Comparison of ENCODE assay signal across 1 cellular context in the genomic region with DNA sequence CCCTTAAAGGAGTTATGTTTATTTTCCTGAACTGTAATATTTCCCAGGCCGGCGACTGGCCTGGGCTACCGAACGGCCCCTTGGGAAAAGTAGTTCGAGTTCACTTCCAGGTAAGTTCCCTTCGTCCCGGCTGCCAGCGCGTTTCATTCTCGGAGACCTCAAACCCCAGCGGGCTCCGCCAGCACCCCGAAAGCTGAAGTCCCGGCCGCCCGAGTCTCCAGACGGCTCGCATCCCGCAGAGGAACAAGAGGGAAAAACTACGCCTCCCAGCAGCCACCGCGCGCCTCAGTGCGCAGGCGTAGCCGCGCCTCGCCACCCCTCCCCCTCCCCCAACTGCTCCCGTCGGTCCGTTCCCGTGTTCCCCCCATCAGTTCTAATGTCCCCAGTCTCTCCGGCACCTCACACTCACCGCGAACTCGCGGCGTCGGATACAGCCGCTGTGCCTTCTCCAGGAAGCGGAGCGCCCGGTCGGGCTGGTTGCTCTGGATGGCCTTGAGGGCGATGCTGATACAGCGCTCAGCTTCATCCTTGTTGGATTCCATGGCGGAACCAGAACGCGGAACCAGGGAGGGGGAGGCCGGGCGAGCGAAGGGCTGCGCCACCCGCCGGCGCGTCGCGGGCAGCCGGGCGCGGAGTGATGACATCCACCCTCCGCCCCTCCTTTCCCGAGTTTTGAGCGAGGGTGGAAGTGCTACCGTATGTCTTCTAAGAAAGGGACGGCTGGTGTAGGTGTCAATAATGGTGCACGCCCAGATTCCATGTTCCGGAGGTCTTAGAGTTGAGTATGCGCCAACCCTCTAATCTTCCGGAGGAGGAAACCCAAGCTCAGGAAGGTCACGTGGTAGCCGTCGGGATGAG.
TF ChIP-seq lines count a peak whose summit lies in the region.

A gene (minus strand): TSS at position 564 of the 858 bp plus-strand sequence. CDS start 22 bp downstream, at position 542.

TF ChIP-seq in GM12878, 131 proteins besides CTCF, POLR2A, EP300 and RAD21 (continued from another document and continues in another):
- TF ChIP-seq, protein P1, sequence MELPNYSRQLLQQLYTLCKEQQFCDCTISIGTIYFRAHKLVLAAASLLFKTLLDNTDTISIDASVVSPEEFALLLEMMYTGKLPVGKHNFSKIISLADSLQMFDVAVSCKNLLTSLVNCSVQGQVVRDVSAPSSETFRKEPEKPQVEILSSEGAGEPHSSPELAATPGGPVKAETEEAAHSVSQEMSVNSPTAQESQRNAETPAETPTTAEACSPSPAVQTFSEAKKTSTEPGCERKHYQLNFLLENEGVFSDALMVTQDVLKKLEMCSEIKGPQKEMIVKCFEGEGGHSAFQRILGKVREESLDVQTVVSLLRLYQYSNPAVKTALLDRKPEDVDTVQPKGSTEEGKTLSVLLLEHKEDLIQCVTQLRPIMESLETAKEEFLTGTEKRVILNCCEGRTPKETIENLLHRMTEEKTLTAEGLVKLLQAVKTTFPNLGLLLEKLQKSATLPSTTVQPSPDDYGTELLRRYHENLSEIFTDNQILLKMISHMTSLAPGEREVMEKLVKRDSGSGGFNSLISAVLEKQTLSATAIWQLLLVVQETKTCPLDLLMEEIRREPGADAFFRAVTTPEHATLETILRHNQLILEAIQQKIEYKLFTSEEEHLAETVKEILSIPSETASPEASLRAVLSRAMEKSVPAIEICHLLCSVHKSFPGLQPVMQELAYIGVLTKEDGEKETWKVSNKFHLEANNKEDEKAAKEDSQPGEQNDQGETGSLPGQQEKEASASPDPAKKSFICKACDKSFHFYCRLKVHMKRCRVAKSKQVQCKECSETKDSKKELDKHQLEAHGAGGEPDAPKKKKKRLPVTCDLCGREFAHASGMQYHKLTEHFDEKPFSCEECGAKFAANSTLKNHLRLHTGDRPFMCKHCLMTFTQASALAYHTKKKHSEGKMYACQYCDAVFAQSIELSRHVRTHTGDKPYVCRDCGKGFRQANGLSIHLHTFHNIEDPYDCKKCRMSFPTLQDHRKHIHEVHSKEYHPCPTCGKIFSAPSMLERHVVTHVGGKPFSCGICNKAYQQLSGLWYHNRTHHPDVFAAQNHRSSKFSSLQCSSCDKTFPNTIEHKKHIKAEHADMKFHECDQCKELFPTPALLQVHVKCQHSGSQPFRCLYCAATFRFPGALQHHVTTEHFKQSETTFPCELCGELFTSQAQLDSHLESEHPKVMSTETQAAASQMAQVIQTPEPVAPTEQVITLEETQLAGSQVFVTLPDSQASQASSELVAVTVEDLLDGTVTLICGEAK (IDR thresholded peaks at IDR 0.05; ENCODE audit: borderline replicate concordance), result peak; percentile 96
- TF ChIP-seq ZBED1 (IDR thresholded peaks at IDR 0.05; ENCODE audit: borderline replicate concordance) (no peak), MTA2 (IDR thresholded peaks at IDR 0.05; ENCODE audit: low read depth) (peak; percentile 40; the same call in 1 of the 2 replicates), RBBP5 (conservative IDR thresholded peaks at IDR 0.05) (peak; percentile 91), ZNF207 (IDR thresholded peaks at IDR 0.05; ENCODE audit: borderline replicate concordance) (peak; percentile 97), CBX5 (IDR thresholded peaks at IDR 0.05; ENCODE audit: low read depth) (0 out of 2 replicates have a peak, but pooled peaks have one; percentile 45), PML (IDR thresholded peaks at IDR 0.05; ENCODE audit: low read length) (peak; percentile 96), ETV6 (conservative IDR thresholded peaks at IDR 0.05 in 1 of 2, IDR thresholded peaks at IDR 0.05 in 1 of 2; ENCODE audit: borderline replicate concordance in 1 of 2, low read depth in 1 of 2) (no peak), SMAD5 (IDR thresholded peaks at IDR 0.05; ENCODE audit: low read depth) (peak; percentile 90; the same call in 1 of the 2 replicates), ATF7 (IDR thresholded peaks at IDR 0.05; ENCODE audit: low read depth) (no peak), CHD2 (IDR thresholded peaks at IDR 0.05; ENCODE audit: borderline replicate concordance, low read depth, low read length) (peak; percentile 76), POU2F2 (IDR thresholded peaks at IDR 0.05; ENCODE audit: borderline replicate concordance, low read depth, low read length) (peak; percentile 67; the same call in 2 of the 3 replicates), GATAD2B (conservative IDR thresholded peaks at IDR 0.05; ENCODE audit: low read depth) (peak; percentile 94), JUND (IDR thresholded peaks at IDR 0.05; ENCODE audit: low read depth, low read length) (0 out of 2 replicates have a peak, but pooled peaks have one; percentile 35), ZNF384 (IDR thresholded peaks at IDR 0.05; ENCODE audit: borderline replicate concordance, low read depth, low read length) (no peak), CHD1 (IDR thresholded peaks at IDR 0.05; ENCODE audit: low read depth, low read length) (no peak), MTA3 (IDR thresholded peaks at IDR 0.05; ENCODE audit: borderline replicate concordance, low read length) (no peak; the same call in 1 of the 2 replicates), SIN3A (IDR thresholded peaks at IDR 0.05; ENCODE audit: low read depth, low read length) (no peak; the same call in 1 of the 2 replicates), LARP7 (IDR thresholded peaks at IDR 0.05) (peak; percentile 88)
- TF ChIP-seq, protein P2, sequence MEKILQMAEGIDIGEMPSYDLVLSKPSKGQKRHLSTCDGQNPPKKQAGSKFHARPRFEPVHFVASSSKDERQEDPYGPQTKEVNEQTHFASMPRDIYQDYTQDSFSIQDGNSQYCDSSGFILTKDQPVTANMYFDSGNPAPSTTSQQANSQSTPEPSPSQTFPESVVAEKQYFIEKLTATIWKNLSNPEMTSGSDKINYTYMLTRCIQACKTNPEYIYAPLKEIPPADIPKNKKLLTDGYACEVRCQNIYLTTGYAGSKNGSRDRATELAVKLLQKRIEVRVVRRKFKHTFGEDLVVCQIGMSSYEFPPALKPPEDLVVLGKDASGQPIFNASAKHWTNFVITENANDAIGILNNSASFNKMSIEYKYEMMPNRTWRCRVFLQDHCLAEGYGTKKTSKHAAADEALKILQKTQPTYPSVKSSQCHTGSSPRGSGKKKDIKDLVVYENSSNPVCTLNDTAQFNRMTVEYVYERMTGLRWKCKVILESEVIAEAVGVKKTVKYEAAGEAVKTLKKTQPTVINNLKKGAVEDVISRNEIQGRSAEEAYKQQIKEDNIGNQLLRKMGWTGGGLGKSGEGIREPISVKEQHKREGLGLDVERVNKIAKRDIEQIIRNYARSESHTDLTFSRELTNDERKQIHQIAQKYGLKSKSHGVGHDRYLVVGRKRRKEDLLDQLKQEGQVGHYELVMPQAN (conservative IDR thresholded peaks at IDR 0.05), result peak; percentile 85
- TF ChIP-seq, protein P3, sequence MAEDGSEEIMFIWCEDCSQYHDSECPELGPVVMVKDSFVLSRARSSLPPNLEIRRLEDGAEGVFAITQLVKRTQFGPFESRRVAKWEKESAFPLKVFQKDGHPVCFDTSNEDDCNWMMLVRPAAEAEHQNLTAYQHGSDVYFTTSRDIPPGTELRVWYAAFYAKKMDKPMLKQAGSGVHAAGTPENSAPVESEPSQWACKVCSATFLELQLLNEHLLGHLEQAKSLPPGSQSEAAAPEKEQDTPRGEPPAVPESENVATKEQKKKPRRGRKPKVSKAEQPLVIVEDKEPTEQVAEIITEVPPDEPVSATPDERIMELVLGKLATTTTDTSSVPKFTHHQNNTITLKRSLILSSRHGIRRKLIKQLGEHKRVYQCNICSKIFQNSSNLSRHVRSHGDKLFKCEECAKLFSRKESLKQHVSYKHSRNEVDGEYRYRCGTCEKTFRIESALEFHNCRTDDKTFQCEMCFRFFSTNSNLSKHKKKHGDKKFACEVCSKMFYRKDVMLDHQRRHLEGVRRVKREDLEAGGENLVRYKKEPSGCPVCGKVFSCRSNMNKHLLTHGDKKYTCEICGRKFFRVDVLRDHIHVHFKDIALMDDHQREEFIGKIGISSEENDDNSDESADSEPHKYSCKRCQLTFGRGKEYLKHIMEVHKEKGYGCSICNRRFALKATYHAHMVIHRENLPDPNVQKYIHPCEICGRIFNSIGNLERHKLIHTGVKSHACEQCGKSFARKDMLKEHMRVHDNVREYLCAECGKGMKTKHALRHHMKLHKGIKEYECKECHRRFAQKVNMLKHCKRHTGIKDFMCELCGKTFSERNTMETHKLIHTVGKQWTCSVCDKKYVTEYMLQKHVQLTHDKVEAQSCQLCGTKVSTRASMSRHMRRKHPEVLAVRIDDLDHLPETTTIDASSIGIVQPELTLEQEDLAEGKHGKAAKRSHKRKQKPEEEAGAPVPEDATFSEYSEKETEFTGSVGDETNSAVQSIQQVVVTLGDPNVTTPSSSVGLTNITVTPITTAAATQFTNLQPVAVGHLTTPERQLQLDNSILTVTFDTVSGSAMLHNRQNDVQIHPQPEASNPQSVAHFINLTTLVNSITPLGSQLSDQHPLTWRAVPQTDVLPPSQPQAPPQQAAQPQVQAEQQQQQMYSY (CRISPR knock-in tag; IDR thresholded peaks at IDR 0.05), result no peak
- TF ChIP-seq, protein P4, sequence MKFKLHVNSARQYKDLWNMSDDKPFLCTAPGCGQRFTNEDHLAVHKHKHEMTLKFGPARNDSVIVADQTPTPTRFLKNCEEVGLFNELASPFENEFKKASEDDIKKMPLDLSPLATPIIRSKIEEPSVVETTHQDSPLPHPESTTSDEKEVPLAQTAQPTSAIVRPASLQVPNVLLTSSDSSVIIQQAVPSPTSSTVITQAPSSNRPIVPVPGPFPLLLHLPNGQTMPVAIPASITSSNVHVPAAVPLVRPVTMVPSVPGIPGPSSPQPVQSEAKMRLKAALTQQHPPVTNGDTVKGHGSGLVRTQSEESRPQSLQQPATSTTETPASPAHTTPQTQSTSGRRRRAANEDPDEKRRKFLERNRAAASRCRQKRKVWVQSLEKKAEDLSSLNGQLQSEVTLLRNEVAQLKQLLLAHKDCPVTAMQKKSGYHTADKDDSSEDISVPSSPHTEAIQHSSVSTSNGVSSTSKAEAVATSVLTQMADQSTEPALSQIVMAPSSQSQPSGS (IDR thresholded peaks at IDR 0.05; ENCODE audit: low read length), result no peak; the same call in 1 of the 2 replicates
- TF ChIP-seq, protein P5, sequence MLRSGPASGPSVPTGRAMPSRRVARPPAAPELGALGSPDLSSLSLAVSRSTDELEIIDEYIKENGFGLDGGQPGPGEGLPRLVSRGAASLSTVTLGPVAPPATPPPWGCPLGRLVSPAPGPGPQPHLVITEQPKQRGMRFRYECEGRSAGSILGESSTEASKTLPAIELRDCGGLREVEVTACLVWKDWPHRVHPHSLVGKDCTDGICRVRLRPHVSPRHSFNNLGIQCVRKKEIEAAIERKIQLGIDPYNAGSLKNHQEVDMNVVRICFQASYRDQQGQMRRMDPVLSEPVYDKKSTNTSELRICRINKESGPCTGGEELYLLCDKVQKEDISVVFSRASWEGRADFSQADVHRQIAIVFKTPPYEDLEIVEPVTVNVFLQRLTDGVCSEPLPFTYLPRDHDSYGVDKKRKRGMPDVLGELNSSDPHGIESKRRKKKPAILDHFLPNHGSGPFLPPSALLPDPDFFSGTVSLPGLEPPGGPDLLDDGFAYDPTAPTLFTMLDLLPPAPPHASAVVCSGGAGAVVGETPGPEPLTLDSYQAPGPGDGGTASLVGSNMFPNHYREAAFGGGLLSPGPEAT (IDR thresholded peaks at IDR 0.05; ENCODE audit: low read depth), result peak; percentile 100
- TF ChIP-seq, protein P6, sequence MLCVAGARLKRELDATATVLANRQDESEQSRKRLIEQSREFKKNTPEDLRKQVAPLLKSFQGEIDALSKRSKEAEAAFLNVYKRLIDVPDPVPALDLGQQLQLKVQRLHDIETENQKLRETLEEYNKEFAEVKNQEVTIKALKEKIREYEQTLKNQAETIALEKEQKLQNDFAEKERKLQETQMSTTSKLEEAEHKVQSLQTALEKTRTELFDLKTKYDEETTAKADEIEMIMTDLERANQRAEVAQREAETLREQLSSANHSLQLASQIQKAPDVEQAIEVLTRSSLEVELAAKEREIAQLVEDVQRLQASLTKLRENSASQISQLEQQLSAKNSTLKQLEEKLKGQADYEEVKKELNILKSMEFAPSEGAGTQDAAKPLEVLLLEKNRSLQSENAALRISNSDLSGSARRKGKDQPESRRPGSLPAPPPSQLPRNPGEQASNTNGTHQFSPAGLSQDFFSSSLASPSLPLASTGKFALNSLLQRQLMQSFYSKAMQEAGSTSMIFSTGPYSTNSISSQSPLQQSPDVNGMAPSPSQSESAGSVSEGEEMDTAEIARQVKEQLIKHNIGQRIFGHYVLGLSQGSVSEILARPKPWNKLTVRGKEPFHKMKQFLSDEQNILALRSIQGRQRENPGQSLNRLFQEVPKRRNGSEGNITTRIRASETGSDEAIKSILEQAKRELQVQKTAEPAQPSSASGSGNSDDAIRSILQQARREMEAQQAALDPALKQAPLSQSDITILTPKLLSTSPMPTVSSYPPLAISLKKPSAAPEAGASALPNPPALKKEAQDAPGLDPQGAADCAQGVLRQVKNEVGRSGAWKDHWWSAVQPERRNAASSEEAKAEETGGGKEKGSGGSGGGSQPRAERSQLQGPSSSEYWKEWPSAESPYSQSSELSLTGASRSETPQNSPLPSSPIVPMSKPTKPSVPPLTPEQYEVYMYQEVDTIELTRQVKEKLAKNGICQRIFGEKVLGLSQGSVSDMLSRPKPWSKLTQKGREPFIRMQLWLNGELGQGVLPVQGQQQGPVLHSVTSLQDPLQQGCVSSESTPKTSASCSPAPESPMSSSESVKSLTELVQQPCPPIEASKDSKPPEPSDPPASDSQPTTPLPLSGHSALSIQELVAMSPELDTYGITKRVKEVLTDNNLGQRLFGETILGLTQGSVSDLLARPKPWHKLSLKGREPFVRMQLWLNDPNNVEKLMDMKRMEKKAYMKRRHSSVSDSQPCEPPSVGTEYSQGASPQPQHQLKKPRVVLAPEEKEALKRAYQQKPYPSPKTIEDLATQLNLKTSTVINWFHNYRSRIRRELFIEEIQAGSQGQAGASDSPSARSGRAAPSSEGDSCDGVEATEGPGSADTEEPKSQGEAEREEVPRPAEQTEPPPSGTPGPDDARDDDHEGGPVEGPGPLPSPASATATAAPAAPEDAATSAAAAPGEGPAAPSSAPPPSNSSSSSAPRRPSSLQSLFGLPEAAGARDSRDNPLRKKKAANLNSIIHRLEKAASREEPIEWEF (IDR thresholded peaks at IDR 0.05; ENCODE audit: insufficient replicate concordance, low read depth, low read length), result no peak
- TF ChIP-seq, protein P7, sequence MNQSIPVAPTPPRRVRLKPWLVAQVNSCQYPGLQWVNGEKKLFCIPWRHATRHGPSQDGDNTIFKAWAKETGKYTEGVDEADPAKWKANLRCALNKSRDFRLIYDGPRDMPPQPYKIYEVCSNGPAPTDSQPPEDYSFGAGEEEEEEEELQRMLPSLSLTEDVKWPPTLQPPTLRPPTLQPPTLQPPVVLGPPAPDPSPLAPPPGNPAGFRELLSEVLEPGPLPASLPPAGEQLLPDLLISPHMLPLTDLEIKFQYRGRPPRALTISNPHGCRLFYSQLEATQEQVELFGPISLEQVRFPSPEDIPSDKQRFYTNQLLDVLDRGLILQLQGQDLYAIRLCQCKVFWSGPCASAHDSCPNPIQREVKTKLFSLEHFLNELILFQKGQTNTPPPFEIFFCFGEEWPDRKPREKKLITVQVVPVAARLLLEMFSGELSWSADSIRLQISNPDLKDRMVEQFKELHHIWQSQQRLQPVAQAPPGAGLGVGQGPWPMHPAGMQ (IDR thresholded peaks at IDR 0.05; ENCODE audit: borderline replicate concordance), result no peak
- TF ChIP-seq, protein P8, sequence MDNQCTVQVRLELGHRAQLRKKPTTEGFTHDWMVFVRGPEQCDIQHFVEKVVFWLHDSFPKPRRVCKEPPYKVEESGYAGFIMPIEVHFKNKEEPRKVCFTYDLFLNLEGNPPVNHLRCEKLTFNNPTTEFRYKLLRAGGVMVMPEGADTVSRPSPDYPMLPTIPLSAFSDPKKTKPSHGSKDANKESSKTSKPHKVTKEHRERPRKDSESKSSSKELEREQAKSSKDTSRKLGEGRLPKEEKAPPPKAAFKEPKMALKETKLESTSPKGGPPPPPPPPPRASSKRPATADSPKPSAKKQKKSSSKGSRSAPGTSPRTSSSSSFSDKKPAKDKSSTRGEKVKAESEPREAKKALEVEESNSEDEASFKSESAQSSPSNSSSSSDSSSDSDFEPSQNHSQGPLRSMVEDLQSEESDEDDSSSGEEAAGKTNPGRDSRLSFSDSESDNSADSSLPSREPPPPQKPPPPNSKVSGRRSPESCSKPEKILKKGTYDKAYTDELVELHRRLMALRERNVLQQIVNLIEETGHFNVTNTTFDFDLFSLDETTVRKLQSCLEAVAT (IDR thresholded peaks at IDR 0.05), result peak; percentile 53
